ENCODE assay signal across 24 cellular contexts in the genomic region with DNA sequence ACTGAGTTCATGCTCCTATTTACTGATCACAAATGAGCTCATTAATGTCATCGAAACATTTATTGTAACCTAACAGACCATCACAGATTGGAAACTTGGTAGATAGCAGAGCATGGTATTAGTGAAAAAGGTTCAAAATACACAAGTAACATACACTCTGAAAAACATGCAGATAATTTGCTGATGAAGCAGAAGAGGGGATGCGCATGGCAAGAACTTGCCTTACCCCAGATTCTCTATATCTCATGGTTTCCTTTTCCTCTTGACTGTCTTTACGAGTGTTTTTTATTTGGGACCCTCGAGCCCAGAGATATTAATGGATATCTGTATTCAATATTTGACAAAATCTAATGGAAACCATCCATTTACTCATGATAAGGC. TPM values are rescaled to one million over a fixed set of nuclear protein-coding genes. Genes with fewer than 3 reads are reported as not detected.
DNase-seq lines count a peak whose midpoint lies in the region; ATAC-seq, FAIRE-seq and TF ChIP-seq lines count a peak whose summit lies in the region.
"Had no signal": no experiment of that assay in that cellular context is flagged by ENCODE, and none has a peak within 500 bp of the region (broad histone marks: within the 10 kb centered on the region; RNA-seq: fewer than 3 reads in every experiment).

No MANE protein-coding gene starts in this region.

- H3K27ac Mint-ChIP-seq in activated T-helper 1 cell treated with anti-CD3 and anti-CD28 coated beads, Interleukin-12 subunit alpha, Interleukin-12 subunit beta, Interleukin-2, Interleukin-4 antibody, amounts not matched to agents 30 ng/mL and 10 ng/mL and 1 ng/mL, durations not matched to agents 14 hours and 24 hours and 36 hours: no peak overlapping the region
- H3K27ac Mint-ChIP-seq: activated naive CD8-positive, alpha-beta T cell; dendritic cell treated with granulocyte-macrophage colony-stimulating factor and Interleukin-4, amounts not matched to agents 40 ng/mL and 50 ng/mL, for 4 days; progenitor cell of endocrine pancreas; type B pancreatic cell had no signal

- DNase-seq in A549 (ENCODE audit: low read depth in 1 of 2, low spot score in 1 of 2) (no peak), IMR-90 (no peak), iPS DF 6.9 (ENCODE audit: low read depth, low spot score) (no peak), activated gamma-delta T cell (lab: John Stamatoyannopoulos, UW) (no peak), epidermal melanocyte (ENCODE audit: insufficient read length, low spot score) (no peak), T-helper 2 cell (no peak)
- no peak for DNase-seq in activated T-helper 1 cell treated with anti-CD3 and anti-CD28 coated beads, Interleukin-12 subunit alpha, Interleukin-12 subunit beta, Interleukin-2, Interleukin-4 antibody, amounts not matched to agents 30 ng/mL and 10 ng/mL and 1 ng/mL, durations not matched to agents 14 hours and 24 hours and 36 hours (ENCODE audit: low spot score)
- DNase-seq: BE2C; Caco-2; central memory CD4-positive, alpha-beta T cell; DMS79 treated with DMSO at 0.1 percent for 48 hours; NCI-H1417; NCI-H2081 treated with DMSO at 0.1 percent for 48 hours; PC-3; Right ventricle myocardium superior; T-helper 9 cell; WERI-Rb-1 had no signal

- ATAC-seq in A549 (no peak), GM21423 (IDR thresholded peaks at IDR 0.05; ENCODE audit: unreplicated experiment) (peak; percentile 12), IMR-90 (ENCODE audit: low read depth) (no peak)
- ATAC-seq: PC-3 had no signal

- BruUV-seq in IMR-90 (replicated peaks; lab: Mats Ljungman, UMichigan): no TSS peak

- H2BK15ac ChIP-seq in IMR-90 (ENCODE audit: low read depth, low read length): no peak overlapping the region

- H2BK120ac ChIP-seq in IMR-90 (ENCODE audit: low read depth, low read length): no peak overlapping the region

- H3K14ac ChIP-seq in IMR-90 (replicated peaks; ENCODE audit: low read depth, low read length): no peak overlapping the region

- no peak overlapping the region for H2AFZ ChIP-seq in IMR-90 (replicated peaks; ENCODE audit: low read length, poor library complexity)

- no peak for TF ChIP-seq EP300 in A549 (IDR thresholded peaks at IDR 0.05)

- H3K9me1 ChIP-seq in IMR-90 (ENCODE audit: insufficient read depth, low read length): no peaks in the 10 kb centered on the region

- H3K27me3 ChIP-seq in IMR-90 (ENCODE audit: control insufficient read depth, insufficient read depth, low read length): no peaks in the 10 kb centered on the region
- no peaks in the 10 kb centered on the region for H3K27me3 ChIP-seq in iPS DF 6.9 (ENCODE audit: control insufficient read depth, insufficient read depth, low read length)
- H3K27me3 ChIP-seq: BE2C had no signal

- peaks cover 5% of the 10 kb centered on the region; the same call in 1 of the 2 replicates for H3K36me3 ChIP-seq in IMR-90 (ENCODE audit: control insufficient read depth, insufficient read depth, low read length)
- peaks cover 4% of the 10 kb centered on the region; the same call in 1 of the 2 replicates for H3K36me3 ChIP-seq in iPS DF 6.9 (ENCODE audit: control insufficient read depth, insufficient read depth, low read length)

- CTCF ChIA-PET in A549 (lab: Yijun Ruan, JAX): no interaction called here
- CTCF ChIA-PET in IMR-90 (lab: Yijun Ruan, JAX): no interaction called here

- no peak overlapping the region for H3K9ac ChIP-seq in IMR-90 (ENCODE audit: low read depth, low read length)

- no peak overlapping the region for H4K5ac ChIP-seq in IMR-90 (ENCODE audit: low read depth, low read length)

- H3K27ac ChIP-seq in A549: no peak overlapping the region
- H3K27ac ChIP-seq in IMR-90 (ENCODE audit: insufficient read depth, low read length): no peak overlapping the region
- peak overlapping the region; percentile 26 for H3K27ac ChIP-seq in iPS DF 6.9 (ENCODE audit: low read length)
- H3K27ac ChIP-seq: WERI-Rb-1 had no signal

- intact Hi-C loops in IMR-90 (cut with micrococcal nuclease): no loop called here
- intact Hi-C loops in activated T-helper 1 cell treated with anti-CD3 and anti-CD28 coated beads, Interleukin-12 subunit alpha, Interleukin-12 subunit beta, Interleukin-2, Interleukin-4 antibody, amounts not matched to agents 30 ng/mL and 10 ng/mL and 1 ng/mL, durations not matched to agents 14 hours and 24 hours and 36 hours (cut with micrococcal nuclease): no loop called here

- H2BK20ac ChIP-seq in IMR-90 (ENCODE audit: low read depth, low read length): no peak overlapping the region

- no peak overlapping the region for H3K4ac ChIP-seq in IMR-90 (ENCODE audit: low read depth, low read length)

- H4K20me1 ChIP-seq in IMR-90 (ENCODE audit: insufficient read depth, low read length): no peaks in the 10 kb centered on the region

- POLR2A ChIA-PET in A549 (lab: Yijun Ruan, JAX): no interaction called here
- POLR2A ChIA-PET in IMR-90 (lab: Charles Lee; ENCODE audit: unreplicated experiment): no interaction called here

- 83% methylated on average over 4 of the region's 4 CpGs for WGBS in A549 (ENCODE audit: missing lambda C conversion rate)
- no CpG with 5 or more reads among the region's 4 CpGs for WGBS in IMR-90 (ENCODE audit: extremely low coverage in 2 of 2, insufficient read length in 1 of 2), 2 experiments
- no CpG with 5 or more reads among the region's 4 CpGs for WGBS in iPS DF 6.9 (ENCODE audit: insufficient coverage, insufficient read length)

- no peaks in the 10 kb centered on the region for H3K9me3 Mint-ChIP-seq in activated T-helper 1 cell treated with anti-CD3 and anti-CD28 coated beads, Interleukin-12 subunit alpha, Interleukin-12 subunit beta, Interleukin-2, Interleukin-4 antibody, amounts not matched to agents 30 ng/mL and 10 ng/mL and 1 ng/mL, durations not matched to agents 14 hours and 24 hours and 36 hours
- H3K9me3 Mint-ChIP-seq: dendritic cell treated with granulocyte-macrophage colony-stimulating factor and Interleukin-4, amounts not matched to agents 40 ng/mL and 50 ng/mL, for 4 days; type B pancreatic cell had no signal

- dilution Hi-C loops in IMR-90 (cut with HindIII; ENCODE audit: low sequenced_read_pairs, unreplicated experiment): no loop called here

- no peak for TF ChIP-seq CTCF in A549 (IDR thresholded peaks at IDR 0.05)
- no peak for TF ChIP-seq CTCF in IMR-90 (conservative IDR thresholded peaks at IDR 0.05; ENCODE audit: low read depth, low read length)

- H2BK5ac ChIP-seq in IMR-90 (ENCODE audit: low read depth, low read length, poor library complexity, severe bottlenecking): no peak overlapping the region

- H3K36me3 Mint-ChIP-seq in activated T-helper 1 cell treated with anti-CD3 and anti-CD28 coated beads, Interleukin-12 subunit alpha, Interleukin-12 subunit beta, Interleukin-2, Interleukin-4 antibody, amounts not matched to agents 30 ng/mL and 10 ng/mL and 1 ng/mL, durations not matched to agents 14 hours and 24 hours and 36 hours (ENCODE audit: low read depth): peaks cover 21% of the 10 kb centered on the region

- H3K9me3 ChIP-seq in A549 (no peaks in the 10 kb centered on the region), IMR-90 (ENCODE audit: control insufficient read depth, insufficient read depth, low read length) (no peaks in the 10 kb centered on the region), iPS DF 6.9 (ENCODE audit: control insufficient read depth, insufficient read depth, low read length) (no peaks in the 10 kb centered on the region)
- H3K9me3 ChIP-seq: BE2C, Caco-2 had no signal

- TF ChIP-seq RAD21 in A549 (conservative IDR thresholded peaks at IDR 0.05 in 1 of 2, IDR thresholded peaks at IDR 0.05 in 1 of 2) (no peak), IMR-90 (IDR thresholded peaks at IDR 0.05; ENCODE audit: low read length) (no peak)

- H3K4me3 ChIP-seq in A549 (no peak overlapping the region), IMR-90 (ENCODE audit: insufficient read depth, low read depth, low read length) (no peak overlapping the region), iPS DF 6.9 (ENCODE audit: low read length) (no peak overlapping the region)

- H3K4me2 ChIP-seq in A549 (no peak overlapping the region), IMR-90 (ENCODE audit: low read depth, low read length) (no peak overlapping the region)

- in situ Hi-C loops in IMR-90 (cut with MboI; ENCODE audit: low sequenced_read_pairs): no loop called here

- no peaks in the 10 kb centered on the region for H3K4me1 ChIP-seq in A549
- H3K4me1 ChIP-seq in IMR-90 (ENCODE audit: control insufficient read depth, insufficient read depth, low read length): no peaks in the 10 kb centered on the region
- H3K4me1 ChIP-seq in iPS DF 6.9 (ENCODE audit: control insufficient read depth, insufficient read depth, low read length): no peaks in the 10 kb centered on the region; the same call in 1 of the 2 replicates
- H3K4me1 ChIP-seq: BE2C, Caco-2 had no signal

- no peaks in the 10 kb centered on the region for H3K79me1 ChIP-seq in IMR-90 (ENCODE audit: low read depth in 1 of 2, low read length in 2 of 2)

- H4K8ac ChIP-seq in IMR-90 (ENCODE audit: low read depth in 2 of 2, low read length in 2 of 2): no peak overlapping the region

- no peak for FAIRE-seq in A549 (lab: Jason Lieb, UNC)
- FAIRE-seq: A204.1, endometrium had no signal

- no peak overlapping the region for H3K4me3 Mint-ChIP-seq in activated T-helper 1 cell treated with anti-CD3 and anti-CD28 coated beads, Interleukin-12 subunit alpha, Interleukin-12 subunit beta, Interleukin-2, Interleukin-4 antibody, amounts not matched to agents 30 ng/mL and 10 ng/mL and 1 ng/mL, durations not matched to agents 14 hours and 24 hours and 36 hours
- H3K4me3 Mint-ChIP-seq: activated naive CD8-positive, alpha-beta T cell; dendritic cell treated with granulocyte-macrophage colony-stimulating factor and Interleukin-4, amounts not matched to agents 40 ng/mL and 50 ng/mL, for 4 days; type B pancreatic cell had no signal

- H3K18ac ChIP-seq in IMR-90 (ENCODE audit: low read depth, low read length): no peak overlapping the region

- peaks cover 8% of the 10 kb centered on the region for H3K4me1 Mint-ChIP-seq in activated T-helper 1 cell treated with anti-CD3 and anti-CD28 coated beads, Interleukin-12 subunit alpha, Interleukin-12 subunit beta, Interleukin-2, Interleukin-4 antibody, amounts not matched to agents 30 ng/mL and 10 ng/mL and 1 ng/mL, durations not matched to agents 14 hours and 24 hours and 36 hours (ENCODE audit: low read depth)

- no peak overlapping the region for H4K91ac ChIP-seq in IMR-90 (ENCODE audit: insufficient read depth, low read depth, low read length)

- H3K23ac ChIP-seq in IMR-90 (ENCODE audit: low read depth, low read length): no peak overlapping the region

- H2AK9ac ChIP-seq in IMR-90 (replicated peaks; ENCODE audit: low read depth, low read length, poor library complexity): no peak overlapping the region

- TF ChIP-seq POLR2A in A549 (IDR thresholded peaks at IDR 0.05; ENCODE audit: low read length) (no peak), IMR-90 (IDR thresholded peaks at IDR 0.05; ENCODE audit: low read depth, low read length) (no peak)

- no peak overlapping the region for H2AK5ac ChIP-seq in IMR-90 (ENCODE audit: low read depth, low read length)

- H3K27me3 Mint-ChIP-seq in activated T-helper 1 cell treated with anti-CD3 and anti-CD28 coated beads, Interleukin-12 subunit alpha, Interleukin-12 subunit beta, Interleukin-2, Interleukin-4 antibody, amounts not matched to agents 30 ng/mL and 10 ng/mL and 1 ng/mL, durations not matched to agents 14 hours and 24 hours and 36 hours (ENCODE audit: insufficient read depth): no peaks in the 10 kb centered on the region
- H3K27me3 Mint-ChIP-seq: activated naive CD8-positive, alpha-beta T cell; dendritic cell treated with granulocyte-macrophage colony-stimulating factor and Interleukin-4, amounts not matched to agents 40 ng/mL and 50 ng/mL, for 4 days; progenitor cell of endocrine pancreas; type B pancreatic cell had no signal

- no peak overlapping the region for H3K56ac ChIP-seq in IMR-90 (ENCODE audit: extremely low read depth, insufficient read depth, low read length)

RNA-seq across cellular contexts. Expression of a gene that starts 37.6 kb away (rescaled TPM):
- polyA plus RNA-seq in A549 (2011; rRNA removed): 13.5 and 15.9 TPM in 2 replicates
- 4.5 and 5.4 TPM in 2 replicates for polyA plus RNA-seq in A549 (2012; cell fraction: cytosol; rRNA removed)
- polyA plus RNA-seq in A549 (2012; cell fraction: nucleus; rRNA removed): 2.1 and 3.1 TPM in 2 replicates
- 11.1 to 12.4 TPM (median 11.5 TPM) in 3 replicates for polyA plus RNA-seq in A549 (2017; fragmentation: RNase III; extraction: RNeasy Plus Mini Kit Qiagen cat#74134 plus additional on column Dnase treatment)
- polyA minus RNA-seq in A549 (2011; rRNA and poly(A)+ RNA removed): 9.2 and 9.6 TPM in 2 replicates
- 10.6 and 10.9 TPM in 2 replicates for total RNA-seq in IMR-90 (2012; rRNA removed)
- 4.7 and 6.1 TPM in 2 replicates for polyA plus RNA-seq in IMR-90 (2012; rRNA removed)
- 1.9 and 2.5 TPM in 2 replicates for polyA plus RNA-seq in IMR-90 (2012; cell fraction: cytosol; rRNA removed)
- polyA plus RNA-seq in IMR-90 (2012; cell fraction: nucleus; rRNA removed; ENCODE audit: low replicate concordance): 2.9 and 8.0 TPM in 2 replicates
- total RNA-seq in activated T-helper 1 cell treated with anti-CD3 and anti-CD28 coated beads, Interleukin-12 subunit alpha, Interleukin-12 subunit beta, Interleukin-2, Interleukin-4 antibody, amounts not matched to agents 30 ng/mL and 10 ng/mL and 1 ng/mL, durations not matched to agents 14 hours and 24 hours and 36 hours: 18.6 and 21.9 TPM in 2 replicates

RNA-seq across cellular contexts. Expression of a gene that starts 37.7 kb away (rescaled TPM):
- polyA plus RNA-seq in A549 (2011; rRNA removed): 13.5 and 15.1 TPM in 2 replicates
- 6.0 and 6.9 TPM in 2 replicates for polyA plus RNA-seq in A549 (2012; cell fraction: cytosol; rRNA removed)
- polyA plus RNA-seq in A549 (2012; cell fraction: nucleus; rRNA removed): 2.5 and 3.9 TPM in 2 replicates
- polyA plus RNA-seq in A549 (2017; fragmentation: RNase III; extraction: RNeasy Plus Mini Kit Qiagen cat#74134 plus additional on column Dnase treatment): 12.6 to 13.9 TPM (median 13.6 TPM) in 3 replicates
- polyA minus RNA-seq in A549 (2011; rRNA and poly(A)+ RNA removed): 5.5 and 7.2 TPM in 2 replicates
- total RNA-seq in IMR-90 (2012; rRNA removed): 9.9 and 11.7 TPM in 2 replicates
- polyA plus RNA-seq in IMR-90 (2012; rRNA removed): 4.9 and 5.7 TPM in 2 replicates
- polyA plus RNA-seq in IMR-90 (2012; cell fraction: cytosol; rRNA removed): 1.8 and 3.1 TPM in 2 replicates
- 0.46 and 3.0 TPM in 2 replicates for polyA plus RNA-seq in IMR-90 (2012; cell fraction: nucleus; rRNA removed; ENCODE audit: low replicate concordance)
- 6.4 and 6.8 TPM in 2 replicates for total RNA-seq in activated T-helper 1 cell treated with anti-CD3 and anti-CD28 coated beads, Interleukin-12 subunit alpha, Interleukin-12 subunit beta, Interleukin-2, Interleukin-4 antibody, amounts not matched to agents 30 ng/mL and 10 ng/mL and 1 ng/mL, durations not matched to agents 14 hours and 24 hours and 36 hours
